Comparison of ENCODE assay signal across 7 cellular contexts in genomic region chr17:39244600-39245570, GRCh38. TPM values are rescaled to one million over a fixed set of nuclear protein-coding genes. Genes with fewer than 3 reads are reported as not detected.
DNase-seq lines count a peak whose midpoint lies in the region; FAIRE-seq and TF ChIP-seq lines count a peak whose summit lies in the region.

No MANE protein-coding gene starts in this region.

- no peak overlapping the region for H3K4me3 ChIP-seq in parathyroid adenoma (ENCODE audit: low read depth, low read length)
- no peak overlapping the region for H3K4me3 ChIP-seq in tibial nerve

- H3K79me2 ChIP-seq in parathyroid adenoma = no peaks in the 10 kb centered on the region

- TF ChIP-seq EP300 in tibial nerve (IDR thresholded peaks at IDR 0.05) = no peak

- 41 to 47% methylated on average over 6 of the region's 6 CpGs for WGBS in tibial nerve, 2 donors

- H2AFZ ChIP-seq in parathyroid adenoma = no peak overlapping the region

- no peaks in the 10 kb centered on the region for H3K27me3 ChIP-seq in parathyroid adenoma (ENCODE audit: control insufficient read depth, insufficient read depth, low read length)
- H3K27me3 ChIP-seq in tibial nerve = peaks cover 0 to 3% of the 10 kb centered on the region in 2 donors

- FAIRE-seq in GM18507 (lab: Jason Lieb, UNC) = peak; percentile 98

- no peaks in the 10 kb centered on the region for H3K9me3 ChIP-seq in parathyroid adenoma (ENCODE audit: control insufficient read depth, low read length)
- no peaks in the 10 kb centered on the region for H3K9me3 ChIP-seq in tibial nerve

- no peak overlapping the region for H3K9ac ChIP-seq in parathyroid adenoma

- peak; percentile 65 for DNase-seq in GM18507 (ENCODE audit: extremely low spot score, insufficient read length, low read depth)
- peak; percentile 52 for DNase-seq in NCI-H1092 treated with DMSO at 0.1 percent for 48 hours (lab: John Stamatoyannopoulos, UW)
- peak; percentile 90 for DNase-seq in SK-N-DZ (ENCODE audit: low spot score)
- peak; percentile 58 to 86 (median 81) for DNase-seq in activated naive CD4-positive, alpha-beta T cell (lab: John Stamatoyannopoulos, UW)
- peak; percentile 61 for DNase-seq in glomerular endothelial cell (ENCODE audit: extremely low read depth, low read depth, low spot score)
- peak; percentile 87 to 96 for DNase-seq in tibial nerve (ENCODE audit: low spot score in 2 of 2)

- no peak overlapping the region for H3K4me2 ChIP-seq in parathyroid adenoma (ENCODE audit: low read length)

- no peaks in the 10 kb centered on the region for H3K36me3 ChIP-seq in parathyroid adenoma (ENCODE audit: control insufficient read depth, insufficient read depth, low read length)
- H3K36me3 ChIP-seq in tibial nerve = no peaks in the 10 kb centered on the region

- TF ChIP-seq CTCF in parathyroid adenoma (IDR thresholded peaks at IDR 0.05) = peak; percentile 98
- TF ChIP-seq CTCF in tibial nerve (IDR thresholded peaks at IDR 0.05) = peak; percentile 88 to 95 (median 93)

- H3K27ac ChIP-seq in parathyroid adenoma (no peak overlapping the region), tibial nerve (no peak overlapping the region)

- H3K4me1 ChIP-seq in parathyroid adenoma (no peaks in the 10 kb centered on the region), tibial nerve (peaks cover 0 to 8% (median 2%) of the 10 kb centered on the region in 4 donors)

- TF ChIP-seq POLR2A in tibial nerve (IDR thresholded peaks at IDR 0.05) = no peak

RNA-seq across cellular contexts. Expression of gene STAC2, which starts 19.1 kb away (rescaled TPM):
- polyA plus RNA-seq in SK-N-DZ (2014; cell fraction: cytosol; rRNA removed) = 0.38 and 0.89 TPM in 2 replicates
- 1.4 and 2.1 TPM in 2 replicates for polyA plus RNA-seq in SK-N-DZ (2014; cell fraction: nucleus; rRNA removed)
- total RNA-seq in glomerular endothelial cell (not detected in 2 replicates), tibial nerve (under 1 TPM in 2 of 4 donors, not detected in 2; 0.20 to 0.30 TPM)

RNA-seq across cellular contexts. Expression of gene RPL19, which starts 44.8 kb away (rescaled TPM):
- 4,397 and 4,496 TPM in 2 replicates for polyA plus RNA-seq in SK-N-DZ (2014; cell fraction: cytosol; rRNA removed)
- polyA plus RNA-seq in SK-N-DZ (2014; cell fraction: nucleus; rRNA removed) = 2,609 and 3,563 TPM in 2 replicates
- total RNA-seq in glomerular endothelial cell (1,721 and 2,282 TPM in 2 replicates), tibial nerve (1,000 to 10,000 TPM; 2,381 to 3,486 (median 2,809) TPM)

RNA-seq across cellular contexts. Expression of gene CACNB1, which starts 47.4 kb away (rescaled TPM):
- polyA plus RNA-seq in SK-N-DZ (2014; cell fraction: cytosol; rRNA removed) = 5.6 and 6.7 TPM in 2 replicates
- 21.1 and 23.7 TPM in 2 replicates for polyA plus RNA-seq in SK-N-DZ (2014; cell fraction: nucleus; rRNA removed)
- 4.4 and 6.6 TPM in 2 replicates for total RNA-seq in glomerular endothelial cell
- total RNA-seq in tibial nerve = 10 to 100 TPM in 3 of 4 donors, 1 to 10 TPM in 1; 7.1 to 20.3 (median 15.0) TPM
